Comparison of ENCODE assay signal across 2 cellular contexts in the genomic region with DNA sequence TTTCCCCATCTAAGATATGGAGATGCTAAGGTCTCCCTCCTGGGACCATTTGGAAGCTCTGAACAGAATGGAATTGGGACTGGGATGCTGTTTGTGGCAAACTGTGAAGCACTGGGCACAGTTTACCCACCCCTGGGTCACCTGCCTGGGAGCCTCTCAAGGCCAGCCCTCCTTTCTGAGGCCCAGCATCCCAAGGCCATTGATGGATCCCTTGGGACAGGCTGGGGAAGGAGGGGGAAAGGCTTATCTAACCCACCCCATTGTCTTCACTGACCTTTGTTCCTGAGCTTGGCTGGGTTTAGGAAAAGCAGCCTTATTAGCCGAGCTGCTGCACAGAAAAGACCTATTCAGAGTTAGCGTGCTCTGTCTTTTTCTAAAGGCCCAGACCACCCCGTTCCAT.
TF ChIP-seq lines count a peak whose summit lies in the region.

No MANE protein-coding gene starts in this region.

TF ChIP-seq in HEK293, 187 proteins besides CTCF, POLR2A, EP300 and RAD21:
- TF ChIP-seq ZBTB17 (tag by site-specific recombination; IDR thresholded peaks at IDR 0.05) (peak; percentile 56), KLF7 (tag by site-specific recombination; IDR thresholded peaks at IDR 0.05; ENCODE audit: borderline replicate concordance) (no peak)

TF ChIP-seq in HepG2, 621 proteins besides CTCF, POLR2A, EP300 and RAD21 (continues in another document):
- TF ChIP-seq KLF11 (CRISPR knock-in tag; IDR thresholded peaks at IDR 0.05), result no peak
- TF ChIP-seq SOX13 (IDR thresholded peaks at IDR 0.05), result peak; percentile 91
- TF ChIP-seq SOX13 (CRISPR knock-in tag; conservative IDR thresholded peaks at IDR 0.05 in 1 of 2, IDR thresholded peaks at IDR 0.05 in 1 of 2), result peak in 1 of 2 experiments; percentile 99; a peak in 2 of 4 replicates
- TF ChIP-seq ZEB1 (IDR thresholded peaks at IDR 0.05; ENCODE audit: insufficient replicate concordance, low read depth), result peak; percentile 73
- TF ChIP-seq ZBTB1 (CRISPR knock-in tag; IDR thresholded peaks at IDR 0.05; ENCODE audit: borderline replicate concordance), result no peak
- no peak for TF ChIP-seq ZNF564 (CRISPR knock-in tag; IDR thresholded peaks at IDR 0.05)
- peak in 1 of 2 experiments; percentile 49; a peak in 1 of 4 replicates for TF ChIP-seq NR2F1 (CRISPR knock-in tag; IDR thresholded peaks at IDR 0.05)
- peak; percentile 38 for TF ChIP-seq NR2F6 (IDR thresholded peaks at IDR 0.05)
- peak; percentile 83 for TF ChIP-seq NR2F6 (CRISPR knock-in tag; IDR thresholded peaks at IDR 0.05)
- TF ChIP-seq CCAR2 (optimal IDR thresholded peaks at IDR 0.05; ENCODE audit: low read depth, low read length), result peak; percentile 55
- TF ChIP-seq, protein P1, sequence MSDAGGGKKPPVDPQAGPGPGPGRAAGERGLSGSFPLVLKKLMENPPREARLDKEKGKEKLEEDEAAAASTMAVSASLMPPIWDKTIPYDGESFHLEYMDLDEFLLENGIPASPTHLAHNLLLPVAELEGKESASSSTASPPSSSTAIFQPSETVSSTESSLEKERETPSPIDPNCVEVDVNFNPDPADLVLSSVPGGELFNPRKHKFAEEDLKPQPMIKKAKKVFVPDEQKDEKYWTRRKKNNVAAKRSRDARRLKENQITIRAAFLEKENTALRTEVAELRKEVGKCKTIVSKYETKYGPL (CRISPR knock-in tag; IDR thresholded peaks at IDR 0.05), result 0 out of 2 replicates have a peak, but pooled peaks have one; percentile 19
- 0 out of 2 replicates have a peak, but pooled peaks have one; percentile 27 for TF ChIP-seq ZNF331 (CRISPR knock-in tag; IDR thresholded peaks at IDR 0.05)
- TF ChIP-seq PRPF4 (IDR thresholded peaks at IDR 0.05; ENCODE audit: low read depth, low read length, poor library complexity, severe bottlenecking), result no peak
- TF ChIP-seq HNF1A (IDR thresholded peaks at IDR 0.05; ENCODE audit: low read depth), result no peak
- TF ChIP-seq HNF1A (CRISPR knock-in tag; IDR thresholded peaks at IDR 0.05; ENCODE audit: borderline replicate concordance), result peak; percentile 53; the same call in 1 of the 2 replicates
- peak; percentile 47 for TF ChIP-seq RBM22 (optimal IDR thresholded peaks at IDR 0.05; ENCODE audit: low read length)
- peak; percentile 66; the same call in 1 of the 2 replicates for TF ChIP-seq ZNF644 (CRISPR knock-in tag; IDR thresholded peaks at IDR 0.05; ENCODE audit: low read depth)
- TF ChIP-seq, protein P2, sequence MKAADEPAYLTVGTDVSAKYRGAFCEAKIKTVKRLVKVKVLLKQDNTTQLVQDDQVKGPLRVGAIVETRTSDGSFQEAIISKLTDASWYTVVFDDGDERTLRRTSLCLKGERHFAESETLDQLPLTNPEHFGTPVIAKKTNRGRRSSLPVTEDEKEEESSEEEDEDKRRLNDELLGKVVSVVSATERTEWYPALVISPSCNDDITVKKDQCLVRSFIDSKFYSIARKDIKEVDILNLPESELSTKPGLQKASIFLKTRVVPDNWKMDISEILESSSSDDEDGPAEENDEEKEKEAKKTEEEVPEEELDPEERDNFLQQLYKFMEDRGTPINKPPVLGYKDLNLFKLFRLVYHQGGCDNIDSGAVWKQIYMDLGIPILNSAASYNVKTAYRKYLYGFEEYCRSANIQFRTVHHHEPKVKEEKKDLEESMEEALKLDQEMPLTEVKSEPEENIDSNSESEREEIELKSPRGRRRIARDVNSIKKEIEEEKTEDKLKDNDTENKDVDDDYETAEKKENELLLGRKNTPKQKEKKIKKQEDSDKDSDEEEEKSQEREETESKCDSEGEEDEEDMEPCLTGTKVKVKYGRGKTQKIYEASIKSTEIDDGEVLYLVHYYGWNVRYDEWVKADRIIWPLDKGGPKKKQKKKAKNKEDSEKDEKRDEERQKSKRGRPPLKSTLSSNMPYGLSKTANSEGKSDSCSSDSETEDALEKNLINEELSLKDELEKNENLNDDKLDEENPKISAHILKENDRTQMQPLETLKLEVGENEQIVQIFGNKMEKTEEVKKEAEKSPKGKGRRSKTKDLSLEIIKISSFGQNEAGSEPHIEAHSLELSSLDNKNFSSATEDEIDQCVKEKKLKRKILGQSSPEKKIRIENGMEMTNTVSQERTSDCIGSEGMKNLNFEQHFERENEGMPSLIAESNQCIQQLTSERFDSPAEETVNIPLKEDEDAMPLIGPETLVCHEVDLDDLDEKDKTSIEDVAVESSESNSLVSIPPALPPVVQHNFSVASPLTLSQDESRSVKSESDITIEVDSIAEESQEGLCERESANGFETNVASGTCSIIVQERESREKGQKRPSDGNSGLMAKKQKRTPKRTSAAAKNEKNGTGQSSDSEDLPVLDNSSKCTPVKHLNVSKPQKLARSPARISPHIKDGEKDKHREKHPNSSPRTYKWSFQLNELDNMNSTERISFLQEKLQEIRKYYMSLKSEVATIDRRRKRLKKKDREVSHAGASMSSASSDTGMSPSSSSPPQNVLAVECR (CRISPR knock-in tag; IDR thresholded peaks at IDR 0.05; ENCODE audit: borderline replicate concordance), result peak; percentile 32; the same call in 1 of the 2 replicates
- TF ChIP-seq, protein P3, sequence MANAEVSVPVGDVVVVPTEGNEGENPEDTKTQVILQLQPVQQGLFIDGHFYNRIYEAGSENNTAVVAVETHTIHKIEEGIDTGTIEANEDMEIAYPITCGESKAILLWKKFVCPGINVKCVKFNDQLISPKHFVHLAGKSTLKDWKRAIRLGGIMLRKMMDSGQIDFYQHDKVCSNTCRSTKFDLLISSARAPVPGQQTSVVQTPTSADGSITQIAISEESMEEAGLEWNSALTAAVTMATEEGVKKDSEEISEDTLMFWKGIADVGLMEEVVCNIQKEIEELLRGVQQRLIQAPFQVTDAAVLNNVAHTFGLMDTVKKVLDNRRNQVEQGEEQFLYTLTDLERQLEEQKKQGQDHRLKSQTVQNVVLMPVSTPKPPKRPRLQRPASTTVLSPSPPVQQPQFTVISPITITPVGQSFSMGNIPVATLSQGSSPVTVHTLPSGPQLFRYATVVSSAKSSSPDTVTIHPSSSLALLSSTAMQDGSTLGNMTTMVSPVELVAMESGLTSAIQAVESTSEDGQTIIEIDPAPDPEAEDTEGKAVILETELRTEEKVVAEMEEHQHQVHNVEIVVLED (CRISPR knock-in tag; IDR thresholded peaks at IDR 0.05; ENCODE audit: borderline replicate concordance), result no peak
- no peak for TF ChIP-seq AGO2 (optimal IDR thresholded peaks at IDR 0.05; ENCODE audit: low read depth, low read length)
- TF ChIP-seq, protein P4, sequence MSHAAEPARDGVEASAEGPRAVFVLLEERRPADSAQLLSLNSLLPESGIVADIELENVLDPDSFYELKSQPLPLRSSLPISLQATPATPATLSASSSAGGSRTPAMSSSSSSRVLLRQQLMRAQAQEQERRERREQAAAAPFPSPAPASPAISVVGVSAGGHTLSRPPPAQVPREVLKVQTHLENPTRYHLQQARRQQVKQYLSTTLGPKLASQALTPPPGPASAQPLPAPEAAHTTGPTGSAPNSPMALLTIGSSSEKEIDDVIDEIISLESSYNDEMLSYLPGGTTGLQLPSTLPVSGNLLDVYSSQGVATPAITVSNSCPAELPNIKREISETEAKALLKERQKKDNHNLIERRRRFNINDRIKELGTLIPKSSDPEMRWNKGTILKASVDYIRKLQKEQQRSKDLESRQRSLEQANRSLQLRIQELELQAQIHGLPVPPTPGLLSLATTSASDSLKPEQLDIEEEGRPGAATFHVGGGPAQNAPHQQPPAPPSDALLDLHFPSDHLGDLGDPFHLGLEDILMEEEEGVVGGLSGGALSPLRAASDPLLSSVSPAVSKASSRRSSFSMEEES (CRISPR knock-in tag; IDR thresholded peaks at IDR 0.05), result peak; percentile 72
- no peak for TF ChIP-seq ZBTB8A (CRISPR knock-in tag; IDR thresholded peaks at IDR 0.05; ENCODE audit: borderline replicate concordance, low read depth)
- 0 out of 2 replicates have a peak, but pooled peaks have one; percentile 41 for TF ChIP-seq ZIK1 (CRISPR knock-in tag; IDR thresholded peaks at IDR 0.05; ENCODE audit: borderline replicate concordance, low read depth)
- TF ChIP-seq DMAP1 (CRISPR knock-in tag; IDR thresholded peaks at IDR 0.05), result peak; percentile 43; the same call in 1 of the 2 replicates
- TF ChIP-seq DZIP1 (CRISPR knock-in tag; IDR thresholded peaks at IDR 0.05), result no peak
- no peak for TF ChIP-seq ZNF652 (CRISPR knock-in tag; IDR thresholded peaks at IDR 0.05; ENCODE audit: borderline replicate concordance, low read depth)
- TF ChIP-seq RARA (CRISPR knock-in tag; IDR thresholded peaks at IDR 0.05), result peak; percentile 54; the same call in 1 of the 2 replicates
- 0 out of 2 replicates have a peak, but pooled peaks have one; percentile 24 for TF ChIP-seq ZNF264 (CRISPR knock-in tag; IDR thresholded peaks at IDR 0.05)
- TF ChIP-seq ZBTB2 (CRISPR knock-in tag; IDR thresholded peaks at IDR 0.05; ENCODE audit: low read depth), result no peak
- TF ChIP-seq RFX1 (IDR thresholded peaks at IDR 0.05), result no peak
- TF ChIP-seq ZNF687 (CRISPR knock-in tag; IDR thresholded peaks at IDR 0.05), result peak; percentile 67
- TF ChIP-seq ZNF510 (CRISPR knock-in tag; IDR thresholded peaks at IDR 0.05; ENCODE audit: low read depth), result no peak
